Comparison of ENCODE assay signal across 14 cellular contexts in genomic region chr16:1530349-1530882, GRCh38. TPM values are rescaled to one million over a fixed set of nuclear protein-coding genes. Genes with fewer than 3 reads are reported as not detected.
DNase-seq lines count a peak whose midpoint lies in the region; FAIRE-seq and TF ChIP-seq lines count a peak whose summit lies in the region.
"Had no signal": no experiment of that assay in that cellular context is flagged by ENCODE, and none has a peak within 500 bp of the region (broad histone marks: within the 10 kb centered on the region; RNA-seq: fewer than 3 reads in every experiment).

No MANE protein-coding gene starts in this region.

- no peak for FAIRE-seq in H1 (lab: Jason Lieb, UNC)
- FAIRE-seq: astrocyte had no signal

- no peaks in the 10 kb centered on the region; a peak in 1 of 7 replicates for H3K4me1 ChIP-seq in H1 (replicated peaks in 1 of 4; ENCODE audit: control insufficient read depth in 3 of 4, insufficient read depth in 4 of 4, low read length in 3 of 4)
- peaks cover 34% of the 10 kb centered on the region for H3K4me1 ChIP-seq in muscle layer of colon (ENCODE audit: insufficient read depth, low read length)
- peaks cover 12 to 78% (median 66%) of the 10 kb centered on the region in 5 donors for H3K4me1 ChIP-seq in subcutaneous abdominal adipose tissue (ENCODE audit: control insufficient read depth in 5 of 5, insufficient read depth in 5 of 5, low read length in 5 of 5)

- H3K23me2 ChIP-seq in H1 (ENCODE audit: low read depth, low read length): no peaks in the 10 kb centered on the region

- H3K27ac ChIP-seq in H1 (ENCODE audit: low read depth, low read length): no peak overlapping the region; the same call in 1 of the 2 replicates
- peak overlapping the region; percentile 86 for H3K27ac ChIP-seq in muscle layer of colon (ENCODE audit: low read depth, low read length)
- peak overlapping the region; percentile 79 for H3K27ac ChIP-seq in subcutaneous abdominal adipose tissue (ENCODE audit: low read depth, low read length)

- no peak overlapping the region for H2AFZ ChIP-seq in H1 (ENCODE audit: low read length)

- CTCF ChIA-PET in H1 (lab: Charles Lee; ENCODE audit: partially characterized antibody): interaction anchor here (1.3 to 3.2 kb wide), 2 partner anchors 8 to 19 kb away, joined by 3 to 11 read pairs; no protein-coding TSS in a partner anchor

- H3K4me3 ChIP-seq in H1 (ENCODE audit: extremely low read depth in 1 of 4, insufficient read depth in 2 of 4, low read depth in 3 of 4, low read length in 4 of 4): no peak overlapping the region
- H3K4me3 ChIP-seq in muscle layer of colon (ENCODE audit: low read depth in 1 of 2, low read length in 2 of 2): peak overlapping the region in 1 of 2 donors; percentile 27
- peak overlapping the region in 3 of 5 donors; percentile 22 to 92 (median 50) for H3K4me3 ChIP-seq in subcutaneous abdominal adipose tissue (ENCODE audit: low read depth in 1 of 5, low read length in 5 of 5)

- H2BK12ac ChIP-seq in H1 (ENCODE audit: low read depth, low read length): no peak overlapping the region

- H3K56ac ChIP-seq in H1 (replicated peaks; ENCODE audit: insufficient read length, low read depth, low read length): no peak overlapping the region

- H4K91ac ChIP-seq in H1 (replicated peaks; ENCODE audit: insufficient read length, low read length): no peak overlapping the region

- TF ChIP-seq EP300 in H1 (IDR thresholded peaks at IDR 0.05; ENCODE audit: borderline replicate concordance in 1 of 2, low read depth in 2 of 2, low read length in 2 of 2): no peak

- peaks cover 2 to 7% of the 10 kb centered on the region in 2 experiments for H4K20me1 ChIP-seq in H1 (replicated peaks in 1 of 2; ENCODE audit: control insufficient read depth in 1 of 2, insufficient read depth in 2 of 2, low read length in 2 of 2)

- H3K79me1 ChIP-seq in H1 (ENCODE audit: low read depth, low read length): no peaks in the 10 kb centered on the region

- H3K23ac ChIP-seq in H1 (ENCODE audit: insufficient read length): no peak overlapping the region

- H3K4me2 ChIP-seq in H1 (ENCODE audit: insufficient read depth in 1 of 2, low read depth in 2 of 2, low read length in 2 of 2): no peak overlapping the region

- H3K27me3 ChIP-seq in H1 (replicated peaks in 1 of 4; ENCODE audit: control insufficient read depth in 3 of 4, extremely low read depth in 1 of 4, insufficient read depth in 3 of 4, low read length in 3 of 4): no peaks in the 10 kb centered on the region
- H3K27me3 ChIP-seq in muscle layer of colon (ENCODE audit: control insufficient read depth in 1 of 2, insufficient read depth in 2 of 2, low read length in 2 of 2): no peaks in the 10 kb centered on the region
- H3K27me3 ChIP-seq in subcutaneous abdominal adipose tissue (ENCODE audit: control insufficient read depth in 5 of 5, insufficient read depth in 4 of 5, low read length in 5 of 5): peaks cover 12 to 46% (median 20%) of the 10 kb centered on the region in 5 donors

- POLR2A ChIA-PET in H1 (lab: Charles Lee; ENCODE audit: partially characterized antibody): no interaction called here

- WGBS in H1 (ENCODE audit: extremely low coverage in 1 of 2, insufficient coverage in 1 of 2, insufficient read length in 1 of 2, insufficient replicate concordance in 2 of 2, low coverage in 1 of 2, low lambda C conversion rate in 2 of 2, missing lambda C conversion rate in 1 of 2), 2 experiments: 88% methylated on average over 25 of the region's 27 CpGs; no CpG with 5 or more reads in 1 of the 2 experiments

- DNase-seq in HPDE6-E6E7 (ENCODE audit: extremely low spot score) (peak; percentile 42), H1 (ENCODE audit: low read depth in 1 of 2, low spot score in 2 of 2) (no peak), NOMO-1 (lab: John Stamatoyannopoulos, UW; ENCODE audit: unreplicated experiment in 2 of 2) (no peak), NCI-H510A (lab: John Stamatoyannopoulos, UW) (no peak), SKM-1 treated with dmso at 0.1 percent for 144 hours (lab: John Stamatoyannopoulos, UW; ENCODE audit: unreplicated experiment) (no peak)
- DNase-seq: activated CD4-positive, CD25-positive, alpha-beta regulatory T cell; NCI-H146; NCI-H82; stimulated activated CD8-positive, alpha-beta memory T cell treated with anti-CD3 and anti-CD28 coated beads, Interleukin-4, amount 100 ng/mL, for 48 hours had no signal

- no peaks in the 10 kb centered on the region for H3K79me2 ChIP-seq in H1 (ENCODE audit: control insufficient read depth in 1 of 2, insufficient read depth in 2 of 2, low read length in 2 of 2)

- no peak overlapping the region for H3K14ac ChIP-seq in H1 (ENCODE audit: insufficient read length)

- no peak overlapping the region for H2AK5ac ChIP-seq in H1 (ENCODE audit: low read depth, low read length)

- H3K36me3 ChIP-seq in H1 (ENCODE audit: control insufficient read depth in 2 of 4, insufficient read depth in 4 of 4, low read length in 3 of 4) (no peaks in the 10 kb centered on the region; a peak in 2 of 8 replicates), muscle layer of colon (ENCODE audit: insufficient read depth, low read length) (no peaks in the 10 kb centered on the region), subcutaneous abdominal adipose tissue (ENCODE audit: control insufficient read depth in 5 of 5, insufficient read depth in 5 of 5, low read length in 5 of 5) (no peaks in the 10 kb centered on the region)

- no peak overlapping the region for H4K5ac ChIP-seq in H1 (ENCODE audit: insufficient read length, low read depth, low read length)

- H2BK20ac ChIP-seq in H1 (ENCODE audit: low read length): no peak overlapping the region

- H3K18ac ChIP-seq in H1 (ENCODE audit: extremely low read depth, low read length): no peak overlapping the region

- H4K8ac ChIP-seq in H1 (ENCODE audit: extremely low read depth, insufficient read depth, low read length): peak overlapping the region; percentile 35; the same call in 1 of the 2 replicates

- TF ChIP-seq CTCF in H1 (IDR thresholded peaks at IDR 0.05; ENCODE audit: control extremely low read depth in 1 of 3, insufficient read depth in 1 of 3, low read depth in 1 of 3, low read length in 3 of 3): no peak

- no peak overlapping the region for H3K9ac ChIP-seq in H1 (replicated peaks in 1 of 4; ENCODE audit: extremely low read depth in 1 of 4, low read depth in 3 of 4, low read length in 3 of 4)
- H3K9ac ChIP-seq in muscle layer of colon (ENCODE audit: low read length): no peak overlapping the region
- peak overlapping the region in 1 of 5 donors; percentile 53 for H3K9ac ChIP-seq in subcutaneous abdominal adipose tissue (ENCODE audit: low read length in 5 of 5)

- no peak overlapping the region for H3K4ac ChIP-seq in H1 (replicated peaks; ENCODE audit: insufficient read length, low read depth, low read length)

- TF ChIP-seq POLR2A in H1 (IDR thresholded peaks at IDR 0.05; ENCODE audit: control extremely low read depth in 1 of 2, low read depth in 2 of 2, low read length in 2 of 2): no peak

- H2BK120ac ChIP-seq in H1 (replicated peaks; ENCODE audit: low read depth, low read length): no peak overlapping the region

- H3K9me3 ChIP-seq in H1 (ENCODE audit: insufficient read depth in 2 of 2, low read depth in 1 of 2, low read length in 1 of 2): no peaks in the 10 kb centered on the region
- no peaks in the 10 kb centered on the region for H3K9me3 ChIP-seq in muscle layer of colon (ENCODE audit: low read length)
- no peaks in the 10 kb centered on the region for H3K9me3 ChIP-seq in subcutaneous abdominal adipose tissue (ENCODE audit: control insufficient read depth in 5 of 5, low read length in 5 of 5)

- H2BK15ac ChIP-seq in H1 (ENCODE audit: low read length): no peak overlapping the region

- H2BK5ac ChIP-seq in H1 (ENCODE audit: low read depth, low read length): no peak overlapping the region

- no peak for TF ChIP-seq RAD21 in H1 (IDR thresholded peaks at IDR 0.05 in 1 of 2, conservative IDR thresholded peaks at IDR 0.05 in 1 of 2; ENCODE audit: low read depth in 2 of 2, low read length in 2 of 2)

RNA-seq across cellular contexts. Expression of gene TMEM204, which starts 3.0 kb away (rescaled TPM):
- total RNA-seq in H1 (2021; fragmentation: NEBNext Ultra II Directional; extraction: Animal tissue kit (Norgen Biotek cat#: 25700)): not detected in 2 replicates
- 0.03 TPM in 1 of 2 replicates, not detected in the other for polyA plus RNA-seq in H1 (2011; rRNA removed)
- polyA plus RNA-seq in H1 (2011; cell fraction: cytosol; rRNA removed): 0.05 TPM
- polyA plus RNA-seq in H1 (2011; cell fraction: nucleus; rRNA removed): not detected
- 0.12 to 0.37 TPM (median 0.21 TPM) in 4 replicates for polyA plus RNA-seq in H1 (2012, experiment 1 of 2)
- 0.16 TPM for polyA plus RNA-seq in H1 (2012, experiment 2 of 2)
- 0.08 TPM for polyA plus RNA-seq in H1 (2013, experiment 1 of 2)
- 0.02 TPM for polyA plus RNA-seq in H1 (2013, experiment 2 of 2)
- polyA minus RNA-seq in H1 (2011; rRNA and poly(A)+ RNA removed): not detected in 2 replicates
- not detected for polyA minus RNA-seq in H1 (2011; cell fraction: cytosol; rRNA and poly(A)+ RNA removed)
- not detected for polyA minus RNA-seq in H1 (2011; cell fraction: nucleus; rRNA and poly(A)+ RNA removed)
- total RNA-seq: astrocyte had no signal

RNA-seq across cellular contexts. Expression of gene TELO2, which starts 37.3 kb away (rescaled TPM):
- total RNA-seq in H1 (2021; fragmentation: NEBNext Ultra II Directional; extraction: Animal tissue kit (Norgen Biotek cat#: 25700)): 64.8 and 66.4 TPM in 2 replicates
- polyA plus RNA-seq in H1 (2011; rRNA removed): 39.3 and 72.9 TPM in 2 replicates
- polyA plus RNA-seq in H1 (2011; cell fraction: cytosol; rRNA removed): 61.2 TPM
- polyA plus RNA-seq in H1 (2011; cell fraction: nucleus; rRNA removed): 382 TPM
- 39.6 to 74.2 TPM (median 66.1 TPM) in 4 replicates for polyA plus RNA-seq in H1 (2012, experiment 1 of 2)
- 42.5 TPM for polyA plus RNA-seq in H1 (2012, experiment 2 of 2)
- 37.6 TPM for polyA plus RNA-seq in H1 (2013, experiment 1 of 2)
- polyA plus RNA-seq in H1 (2013, experiment 2 of 2): 33.1 TPM
- polyA minus RNA-seq in H1 (2011; rRNA and poly(A)+ RNA removed): 12.1 and 13.9 TPM in 2 replicates
- polyA minus RNA-seq in H1 (2011; cell fraction: cytosol; rRNA and poly(A)+ RNA removed): 34.6 TPM
- 65.3 TPM for polyA minus RNA-seq in H1 (2011; cell fraction: nucleus; rRNA and poly(A)+ RNA removed)

RNA-seq across cellular contexts. Expression of gene PTX4, which starts 41.7 kb away (rescaled TPM):
- total RNA-seq in H1 (2021; fragmentation: NEBNext Ultra II Directional; extraction: Animal tissue kit (Norgen Biotek cat#: 25700)): not detected in 2 replicates
- polyA plus RNA-seq in H1 (2011; rRNA removed): not detected in 2 replicates
- 0.10 TPM for polyA plus RNA-seq in H1 (2011; cell fraction: cytosol; rRNA removed)
- 0.10 TPM for polyA plus RNA-seq in H1 (2011; cell fraction: nucleus; rRNA removed)
- polyA plus RNA-seq in H1 (2012, experiment 1 of 2): not detected in 4 replicates
- polyA plus RNA-seq in H1 (2012, experiment 2 of 2): not detected
- polyA plus RNA-seq in H1 (2013, experiment 1 of 2): 0.14 TPM
- 0.04 TPM for polyA plus RNA-seq in H1 (2013, experiment 2 of 2)
- polyA minus RNA-seq in H1 (2011; rRNA and poly(A)+ RNA removed): 0.13 TPM in 1 of 2 replicates, not detected in the other
- polyA minus RNA-seq in H1 (2011; cell fraction: cytosol; rRNA and poly(A)+ RNA removed): not detected
- polyA minus RNA-seq in H1 (2011; cell fraction: nucleus; rRNA and poly(A)+ RNA removed): not detected
- total RNA-seq: astrocyte, IMR-90, myocyte had no signal

RNA-seq across cellular contexts. Expression of gene CLCN7, which starts 55.6 kb away (rescaled TPM):
- total RNA-seq in H1 (2021; fragmentation: NEBNext Ultra II Directional; extraction: Animal tissue kit (Norgen Biotek cat#: 25700)): 76.5 and 81.5 TPM in 2 replicates
- polyA plus RNA-seq in H1 (2011; rRNA removed): 38.6 and 79.6 TPM in 2 replicates
- 41.1 TPM for polyA plus RNA-seq in H1 (2011; cell fraction: cytosol; rRNA removed)
- 372 TPM for polyA plus RNA-seq in H1 (2011; cell fraction: nucleus; rRNA removed)
- 64.4 to 95.0 TPM (median 79.5 TPM) in 4 replicates for polyA plus RNA-seq in H1 (2012, experiment 1 of 2)
- polyA plus RNA-seq in H1 (2012, experiment 2 of 2): 57.4 TPM
- polyA plus RNA-seq in H1 (2013, experiment 1 of 2): 61.1 TPM
- polyA plus RNA-seq in H1 (2013, experiment 2 of 2): 57.1 TPM
- 30.3 and 38.3 TPM in 2 replicates for polyA minus RNA-seq in H1 (2011; rRNA and poly(A)+ RNA removed)
- polyA minus RNA-seq in H1 (2011; cell fraction: cytosol; rRNA and poly(A)+ RNA removed): 33.2 TPM
- 76.7 TPM for polyA minus RNA-seq in H1 (2011; cell fraction: nucleus; rRNA and poly(A)+ RNA removed)

Comparison
In these comparisons a context has a peak if more than half of its experiments do, and no peak if none do; other contexts are left out.
1. H3K4me3 ChIP-seq: peak in subcutaneous abdominal adipose tissue (3 of 5); none in H1 (0 of 4).